25 cellular contexts compared by ENCODE assay signal in the genomic region with DNA sequence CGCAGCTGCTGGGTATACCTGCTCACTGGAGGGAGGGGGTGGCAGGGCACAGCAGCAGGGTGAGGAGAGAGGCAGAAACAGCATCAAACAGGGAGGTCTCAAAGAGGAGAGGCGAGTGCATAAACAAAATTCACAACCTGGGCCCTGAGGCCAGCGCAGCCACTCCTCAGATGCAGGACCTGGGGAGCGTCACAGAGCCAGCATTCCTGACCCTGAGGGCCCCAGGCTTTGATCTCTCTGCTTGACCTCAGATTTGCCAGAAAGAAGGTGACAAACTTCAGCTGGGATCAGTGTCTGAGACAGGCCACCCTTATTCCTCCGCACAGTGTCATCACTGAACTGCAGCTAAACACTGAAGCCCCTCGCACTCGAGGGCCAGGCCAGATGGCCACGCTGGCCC.
"Had no signal": no experiment of that assay in that cellular context is flagged by ENCODE, and none has a peak within 500 bp of the region (broad histone marks: within the 10 kb centered on the region; RNA-seq: fewer than 3 reads in every experiment).

No MANE protein-coding gene starts in this region.

- H3K4me1 Mint-ChIP-seq: natural killer cell; stimulated activated effector memory CD8-positive, alpha-beta T cell treated with anti-CD3 and anti-CD28 coated beads, Interleukin-12 subunit alpha, Interleukin-12 subunit beta, amount 100 ng/mL, for 72 hours had no signal

- H3K36me3 Mint-ChIP-seq: natural killer cell had no signal

- H3K4me2 ChIP-seq: hepatocyte had no signal

- ATAC-seq: foreskin keratinocyte; left cardiac atrium; natural killer cell; stimulated activated effector memory CD8-positive, alpha-beta T cell treated with anti-CD3 and anti-CD28 coated beads, Interleukin-12 subunit alpha, Interleukin-12 subunit beta, amount 100 ng/mL, for 72 hours had no signal

- H3K4me1 ChIP-seq: foreskin keratinocyte, testis, upper lobe of left lung had no signal

- H3K27ac ChIP-seq: coronary artery, esophagus muscularis mucosa, foreskin keratinocyte, gastroesophageal sphincter, hepatocyte, lower lobe of right lung, psoas muscle, sigmoid colon, testis, tibial artery had no signal

- H3K9me3 ChIP-seq: esophagus muscularis mucosa, gastroesophageal sphincter, heart left ventricle, lower lobe of right lung, psoas muscle, sigmoid colon, testis, tibial artery, upper lobe of left lung had no signal

- DNase-seq: dermis blood vessel endothelial cell; effector memory CD4-positive, alpha-beta T cell; foreskin keratinocyte; heart left ventricle; left cardiac atrium; left ventricle myocardium superior; lower lobe of right lung; natural killer cell; nucleus accumbens; psoas muscle; stimulated activated CD4-positive, alpha-beta T cell treated with anti-CD3 and anti-CD28 coated beads, Interleukin-2, amount 100 ng/mL, for 24 hours; stimulated activated CD4-positive, alpha-beta T cell treated with anti-CD3 and anti-CD28 coated beads, Interleukin-4, amount 100 ng/mL, for 24 hours; stimulated activated naive CD4-positive, alpha-beta T cell treated with Interleukin-2 at 50 U/mL for 16 hours; substantia nigra; testis; tibial artery had no signal

- H3K4me3 Mint-ChIP-seq: natural killer cell; neural crest cell; stimulated activated effector memory CD8-positive, alpha-beta T cell treated with anti-CD3 and anti-CD28 coated beads, Interleukin-12 subunit alpha, Interleukin-12 subunit beta, amount 100 ng/mL, for 72 hours had no signal

- H3K27me3 ChIP-seq: esophagus muscularis mucosa, foreskin keratinocyte, gastroesophageal sphincter, heart left ventricle, hepatocyte, sigmoid colon, testis, tibial artery, upper lobe of left lung had no signal

- H3K27ac Mint-ChIP-seq: natural killer cell; stimulated activated effector memory CD8-positive, alpha-beta T cell treated with anti-CD3 and anti-CD28 coated beads, Interleukin-12 subunit alpha, Interleukin-12 subunit beta, amount 100 ng/mL, for 72 hours had no signal

- H3K4me3 ChIP-seq: coronary artery, esophagus muscularis mucosa, gastroesophageal sphincter, heart left ventricle, hepatocyte, lower lobe of right lung, psoas muscle, sigmoid colon, testis, tibial artery, upper lobe of left lung had no signal

- H3K9me3 Mint-ChIP-seq: natural killer cell; neural crest cell; stimulated activated effector memory CD8-positive, alpha-beta T cell treated with anti-CD3 and anti-CD28 coated beads, Interleukin-12 subunit alpha, Interleukin-12 subunit beta, amount 100 ng/mL, for 72 hours had no signal

- FAIRE-seq: endothelial cell of umbilical vein had no signal
